In the genomic region with DNA sequence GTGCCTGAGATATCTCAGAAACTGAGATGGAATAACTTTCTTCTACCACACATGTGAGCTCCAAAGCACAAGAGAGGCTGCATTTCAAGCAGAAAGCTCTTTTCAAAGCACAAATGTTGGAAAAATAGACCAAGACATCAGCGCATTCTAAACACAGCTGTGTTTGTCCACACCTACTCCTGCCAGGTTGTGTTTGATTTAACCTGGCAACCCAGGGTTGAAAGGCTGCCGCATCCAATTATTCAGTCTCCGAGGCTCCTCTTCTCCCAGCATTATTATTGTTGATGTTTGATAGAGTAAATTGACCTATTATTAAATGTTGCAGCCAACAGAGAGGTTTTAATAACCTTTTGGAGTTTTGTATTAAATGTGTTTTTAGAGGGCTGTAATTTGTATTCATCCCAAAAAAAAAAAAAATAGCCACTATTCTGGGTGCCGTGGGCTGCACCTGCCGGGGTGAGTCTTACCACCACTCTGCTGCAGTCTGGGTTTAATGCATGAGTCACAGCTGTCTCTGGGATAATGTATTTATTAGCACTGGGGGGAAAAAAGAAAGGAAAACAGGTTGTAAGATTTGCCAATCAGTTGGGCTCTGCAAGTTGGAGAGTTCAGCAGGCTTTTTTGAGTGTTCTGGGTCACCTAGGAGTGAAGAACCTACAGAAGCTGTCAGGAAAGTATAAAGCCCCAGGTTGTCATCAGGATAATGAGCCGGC, we compare ENCODE assay signal across 8 cellular contexts.
DNase-seq lines count a peak whose midpoint lies in the region; ATAC-seq and TF ChIP-seq lines count a peak whose summit lies in the region.

No MANE protein-coding gene starts in this region.

- H3K27me3 ChIP-seq in HUES64 (ENCODE audit: insufficient read depth, low read length) (no peaks in the 10 kb centered on the region), PC-3 (ENCODE audit: low read length) (no peaks in the 10 kb centered on the region), skeletal muscle satellite cell (ENCODE audit: control insufficient read depth, insufficient read depth, low read length) (no peaks in the 10 kb centered on the region)

- H3K4me1 ChIP-seq in HUES64 (ENCODE audit: insufficient read depth, low read length) (peaks cover 26% of the 10 kb centered on the region), PC-3 (ENCODE audit: insufficient read depth, low read length) (peaks cover 35% of the 10 kb centered on the region), skeletal muscle satellite cell (ENCODE audit: control insufficient read depth, insufficient read depth, low read length) (peaks cover 8% of the 10 kb centered on the region)

- peak overlapping the region; percentile 91 for H3K4me2 ChIP-seq in PC-3 (ENCODE audit: low read length)
- peak overlapping the region; percentile 38 for H3K4me2 ChIP-seq in skeletal muscle satellite cell (ENCODE audit: low read length)

- H3K4me3 ChIP-seq in HUES64 (ENCODE audit: low read length): no peak overlapping the region
- peak overlapping the region; percentile 66 for H3K4me3 ChIP-seq in PC-3 (ENCODE audit: low read length)
- H3K4me3 ChIP-seq in fibroblast of pulmonary artery (replicated peaks; ENCODE audit: low read depth, low read length): no peak overlapping the region
- no peak overlapping the region for H3K4me3 ChIP-seq in skeletal muscle satellite cell (ENCODE audit: low read length)

- H3F3A ChIP-seq in PC-3 (ENCODE audit: low read length, unreplicated experiment): no peaks in the 10 kb centered on the region

- H3K36me3 ChIP-seq in HUES64 (ENCODE audit: insufficient read depth, low read length): no peaks in the 10 kb centered on the region
- H3K36me3 ChIP-seq in PC-3 (ENCODE audit: low read depth, low read length): no peaks in the 10 kb centered on the region
- H3K36me3 ChIP-seq in skeletal muscle satellite cell (ENCODE audit: insufficient read depth, low read length): no peaks in the 10 kb centered on the region

- H4K20me1 ChIP-seq in PC-3 (ENCODE audit: low read length): no peaks in the 10 kb centered on the region

- DNase-seq in PC-3: peak; percentile 61
- peak; percentile 34 for DNase-seq in fibroblast of pulmonary artery (ENCODE audit: low read depth)
- no peak for DNase-seq in ureter (ENCODE audit: low spot score)
- DNase-seq in KG1 (lab: John Stamatoyannopoulos, UW): no peak
- no peak for DNase-seq in activated CD4-positive, alpha-beta T cell treated with anti-CD3 and anti-CD28 coated beads, Interleukin-2, amount 50 U/mL, for 4 hours
- DNase-seq in NCI-H187 (lab: John Stamatoyannopoulos, UW): no peak

- H3K9ac ChIP-seq in HUES64 (ENCODE audit: low read depth, low read length): no peak overlapping the region; the same call in 1 of the 2 replicates
- peak overlapping the region; percentile 84 for H3K9ac ChIP-seq in PC-3 (ENCODE audit: low read length)
- no peak overlapping the region for H3K9ac ChIP-seq in skeletal muscle satellite cell (ENCODE audit: low read depth, low read length)

- no peaks in the 10 kb centered on the region for H3K9me2 ChIP-seq in PC-3 (replicated peaks; ENCODE audit: low read length)

- no peaks in the 10 kb centered on the region for H3K9me3 ChIP-seq in HUES64 (ENCODE audit: insufficient read depth, low read depth, low read length)
- no peaks in the 10 kb centered on the region for H3K9me3 ChIP-seq in PC-3 (ENCODE audit: low read length)
- H3K9me3 ChIP-seq in skeletal muscle satellite cell (replicated peaks; ENCODE audit: low read length): no peaks in the 10 kb centered on the region

- no TSS peak for BruUV-seq in PC-3 (replicated peaks; lab: Mats Ljungman, UMichigan)

- intact Hi-C loops in PC-3 (cut with micrococcal nuclease): loop anchor here (2.0 to 10.0 kb wide), 2 partner anchors 36 to 676 kb away; no protein-coding TSS in a partner anchor

- 82% methylated on average over 5 of the region's 6 CpGs for WGBS in HUES64

- POLR2A ChIA-PET in PC-3 (lab: Charles Lee; ENCODE audit: unreplicated experiment): no interaction called here

- H2AFZ ChIP-seq in PC-3 (ENCODE audit: low read length): peak overlapping the region; percentile 76; the same call in 1 of the 2 replicates

- no peak for TF ChIP-seq CTCF in PC-3 (conservative IDR thresholded peaks at IDR 0.05; ENCODE audit: low read depth, low read length)
- TF ChIP-seq CTCF in fibroblast of pulmonary artery (IDR thresholded peaks at IDR 0.05; ENCODE audit: low read length, missing control alignments): no peak

- H3K79me2 ChIP-seq in PC-3 (ENCODE audit: low read length): no peaks in the 10 kb centered on the region

- CTCF ChIA-PET in PC-3 (lab: Charles Lee): no interaction called here

- peak; percentile 59 for ATAC-seq in PC-3

- H3K27ac ChIP-seq in HUES64 (ENCODE audit: low read depth, low read length) (peak overlapping the region; percentile 61; the same call in 1 of the 2 replicates), PC-3 (ENCODE audit: low read length) (peak overlapping the region; percentile 95)

Comparison
In these comparisons a context has a peak if more than half of its experiments do, and no peak if none do; other contexts are left out.
1. DNase-seq: peak in PC-3 (single experiment) and fibroblast of pulmonary artery (single experiment); none in ureter (single experiment), KG1 (single experiment), activated CD4-positive, alpha-beta T cell treated with anti-CD3 and anti-CD28 coated beads, Interleukin-2, amount 50 U/mL, for 4 hours (0 of 2) and NCI-H187 (0 of 2).